In the genomic region with DNA sequence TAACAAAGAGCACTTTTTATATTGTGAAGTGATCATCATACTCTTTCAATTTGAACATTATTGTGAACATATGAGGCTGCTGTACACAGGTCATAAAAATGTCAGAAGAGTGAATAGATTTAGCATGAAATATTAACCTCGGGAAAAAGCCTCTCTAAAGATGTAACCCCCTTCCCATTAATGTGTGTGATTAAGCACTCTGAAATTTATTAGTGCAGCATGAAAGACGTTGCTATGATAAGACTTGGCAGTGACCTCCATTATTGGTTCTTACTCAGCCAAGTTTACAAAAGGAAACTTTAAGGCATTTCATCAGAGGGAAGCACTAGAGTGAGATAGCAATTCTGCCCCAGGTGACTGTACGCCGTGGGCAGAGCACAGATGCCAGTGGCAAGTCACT, we compare ENCODE assay signal across 23 cellular contexts.
DNase-seq lines count a peak whose midpoint lies in the region; FAIRE-seq and TF ChIP-seq lines count a peak whose summit lies in the region.
"Had no signal": no experiment of that assay in that cellular context is flagged by ENCODE, and none has a peak within 500 bp of the region (broad histone marks: within the 10 kb centered on the region; RNA-seq: fewer than 3 reads in every experiment).

No MANE protein-coding gene starts in this region.

- no peaks in the 10 kb centered on the region for H3K9me3 ChIP-seq in testis

- peak; percentile 76 for FAIRE-seq in bronchial epithelial cell (lab: Jason Lieb, UNC)
- no peak for FAIRE-seq in D721Med (lab: Jason Lieb, UNC)

- TF ChIP-seq CTCF in bronchial epithelial cell (IDR thresholded peaks at IDR 0.05; ENCODE audit: insufficient read depth, low read length, severe bottlenecking) (no peak), testis (IDR thresholded peaks at IDR 0.05) (no peak), D721Med (IDR thresholded peaks at IDR 0.05; ENCODE audit: insufficient read depth, missing control alignments) (no peak)

- no peak for TF ChIP-seq POLR2A in testis (IDR thresholded peaks at IDR 0.05)

- DNase-seq in EH (ENCODE audit: low read depth) = peak; percentile 59
- DNase-seq in NCI-H69 (lab: John Stamatoyannopoulos, UW) = peak; percentile 35
- peak; percentile 84 for DNase-seq in bronchial epithelial cell (ENCODE audit: low read depth)
- DNase-seq in kidney glomerular epithelial cell (lab: John Stamatoyannopoulos, UW) = peak; percentile 35
- no peak for DNase-seq in testis
- no peak for DNase-seq in NCI-H510A treated with DMSO at 0.1 percent for 48 hours (lab: John Stamatoyannopoulos, UW)
- DNase-seq in D721Med (ENCODE audit: insufficient read length, low spot score) = no peak
- DNase-seq in H4 (ENCODE audit: low spot score) = no peak
- DNase-seq: activated naive CD4-positive, alpha-beta T cell treated with anti-CD3 and anti-CD28 coated beads, Interleukin-2, amount 10 ng/mL, durations not matched to agents 7 days and 5 days; amniotic stem cell; HCEC 1CT; heart right ventricle; IMR-90; NCI-H146; nephron progenitor cell; right cardiac atrium; RPMI8226; stimulated activated CD4-positive, alpha-beta T cell treated with anti-CD3 and anti-CD28 coated beads, Interleukin-12 subunit alpha, Interleukin-12 subunit beta, amount 100 ng/mL, for 4 hours; stimulated activated CD4-positive, alpha-beta T cell treated with anti-CD3 and anti-CD28 coated beads, Interleukin-4, amount 100 ng/mL, for 24 hours; stimulated activated naive B cell treated with anti-CD40 and anti-IgM and Interleukin-4, amounts not matched to agents 10 μg/mL and 1 μg/mL and 100 μg/mL, for 72 hours had no signal

- no peaks in the 10 kb centered on the region for H3K4me1 ChIP-seq in testis
- H3K4me1 ChIP-seq: heart right ventricle, parathyroid adenoma had no signal

- intact Hi-C loops in testis (cut with DNase I; ENCODE audit: low total_unique reads) = no loop called here

- H3K4me3 ChIP-seq in bronchial epithelial cell (ENCODE audit: low read depth, low read length) = no peak overlapping the region
- H3K4me3 ChIP-seq in testis = no peak overlapping the region
- H3K4me3 ChIP-seq: heart right ventricle, SK-N-MC, thoracic aorta had no signal

- 44 to 52% methylated on average over 4 of the region's 4 CpGs for WGBS in testis, 2 donors

- no peak overlapping the region for H3K27ac ChIP-seq in testis
- H3K27ac ChIP-seq: heart right ventricle, parathyroid adenoma, SK-N-MC, thoracic aorta had no signal

- H3K27me3 ChIP-seq in bronchial epithelial cell (ENCODE audit: control insufficient read depth, insufficient read depth, low read length) (no peaks in the 10 kb centered on the region), testis (no peaks in the 10 kb centered on the region)

- H3K36me3 ChIP-seq in bronchial epithelial cell (ENCODE audit: control insufficient read depth, insufficient read depth, low read length) (no peaks in the 10 kb centered on the region), testis (ENCODE audit: low read depth, missing control alignments) (no peaks in the 10 kb centered on the region)
- H3K36me3 ChIP-seq: heart right ventricle, thoracic aorta had no signal

Comparison
In these comparisons a context has a peak if more than half of its experiments do, and no peak if none do; other contexts are left out.
1. DNase-seq: peak in EH (single experiment), NCI-H69 (single experiment), bronchial epithelial cell (single experiment) and kidney glomerular epithelial cell (single experiment); none in testis (single experiment), NCI-H510A treated with DMSO at 0.1 percent for 48 hours (single experiment), D721Med (single experiment) and H4 (single experiment).